In the genomic region with DNA sequence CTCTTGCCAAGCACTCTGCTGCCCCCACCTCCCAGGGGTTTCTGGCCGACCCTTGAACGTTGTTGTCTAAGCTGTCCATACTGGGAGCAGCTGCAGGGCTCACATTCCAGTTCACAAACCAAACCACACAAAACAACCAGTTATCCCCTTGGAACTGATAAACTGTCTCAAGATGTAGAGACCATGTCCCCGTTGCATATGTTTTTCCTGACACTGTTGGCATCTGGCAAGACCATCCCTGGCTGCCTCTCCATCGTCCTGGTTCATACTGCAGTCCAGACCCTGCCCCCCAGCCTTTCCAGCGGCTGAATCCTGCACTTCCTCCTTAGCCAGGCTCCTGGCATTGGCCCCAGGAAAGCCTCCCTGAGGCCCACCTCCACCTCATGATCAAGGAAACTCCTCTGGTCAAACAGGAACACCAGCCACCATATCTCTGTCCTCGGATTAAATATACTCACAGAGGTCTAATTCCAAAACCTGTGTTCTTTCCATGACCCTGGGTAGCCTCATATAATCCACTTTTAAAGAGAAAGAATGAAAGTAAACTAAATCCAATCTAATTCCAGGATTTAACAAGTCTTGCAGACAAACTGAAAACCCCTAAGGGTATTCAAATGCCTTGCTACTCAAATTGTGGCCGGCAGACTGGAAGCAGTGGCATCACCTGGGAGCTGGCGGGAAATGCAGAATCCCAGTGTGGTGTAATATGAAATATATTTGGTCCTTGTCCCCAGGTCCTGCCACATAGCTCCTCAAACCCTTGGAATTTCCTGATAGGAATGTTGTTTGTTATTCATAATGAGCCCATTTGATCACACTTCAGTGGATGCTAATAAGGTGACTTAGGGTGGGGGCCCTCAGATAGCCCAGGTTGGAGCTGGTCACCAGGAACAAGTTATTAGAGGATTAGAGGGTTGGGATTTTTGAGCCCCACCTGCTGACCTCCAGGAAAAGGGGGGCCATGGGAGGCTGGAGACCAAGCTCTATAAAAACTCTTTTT, we compare ENCODE assay signal across 15 cellular contexts. TPM values are rescaled to one million over a fixed set of nuclear protein-coding genes. Genes with fewer than 3 reads are reported as not detected.
"Had no signal": no experiment of that assay in that cellular context is flagged by ENCODE, and none has a peak within 500 bp of the region (broad histone marks: within the 10 kb centered on the region; RNA-seq: fewer than 3 reads in every experiment).

No MANE protein-coding gene starts in this region.

- ATAC-seq: activated CD8-positive, alpha-beta memory T cell treated with anti-CD3 and anti-CD28 coated beads, Interleukin-2, amount 10 ng/mL, durations not matched to agents 7 days and 5 days; activated naive CD8-positive, alpha-beta T cell treated with anti-CD3 and anti-CD28 coated beads, Interleukin-2, amount 50 U/mL, for 24 hours; left ventricle myocardium superior; stimulated activated effector memory CD8-positive, alpha-beta T cell treated with anti-CD3 and anti-CD28 coated beads, Interleukin-12 subunit alpha, Interleukin-12 subunit beta, amount 100 ng/mL, for 72 hours had no signal

- H3K9me3 ChIP-seq: breast epithelium, sigmoid colon, uterus had no signal

- H3K36me3 ChIP-seq: breast epithelium, sigmoid colon, uterus had no signal

- H3K4me3 ChIP-seq: breast epithelium, dorsolateral prefrontal cortex, hepatocyte, sigmoid colon, uterus had no signal

- H3K4me1 ChIP-seq: breast epithelium, sigmoid colon, uterus had no signal

- DNase-seq: activated CD4-positive, alpha-beta memory T cell treated with anti-CD3 and anti-CD28 coated beads for 36 hours; activated CD8-positive, alpha-beta memory T cell treated with anti-CD3 and anti-CD28 coated beads, Interleukin-2, amount 10 ng/mL, durations not matched to agents 7 days and 5 days; activated naive CD4-positive, alpha-beta T cell treated with anti-CD3 and anti-CD28 coated beads for 36 hours; activated naive CD8-positive, alpha-beta T cell treated with anti-CD3 and anti-CD28 coated beads, Interleukin-2, amount 50 U/mL, for 24 hours; activated T-cell treated with anti-CD3 and anti-CD28 coated beads, Interleukin-2, amount 50 U/mL, for 1 hour; dorsolateral prefrontal cortex; kidney glomerular epithelial cell; left ventricle myocardium superior; sigmoid colon; stimulated activated CD4-positive, alpha-beta T cell treated with anti-CD3 and anti-CD28 coated beads, Interleukin-12 subunit alpha, Interleukin-12 subunit beta, amount 100 ng/mL, for 4 hours; uterus had no signal

- H3K27me3 ChIP-seq: breast epithelium, dorsolateral prefrontal cortex, hepatocyte, sigmoid colon, uterus had no signal

- H3K27ac ChIP-seq: breast epithelium, dorsolateral prefrontal cortex, hepatocyte, sigmoid colon, uterus had no signal

RNA-seq across cellular contexts. Expression of a gene that starts 14.2 kb away (rescaled TPM):
- total RNA-seq: T-helper 1 cell treated with Interleukin-12 subunit alpha and Interleukin-12 subunit beta and Interleukin-4 antibody, amounts not matched to agents 30 ng/mL and 1 ng/mL, for 36 hours had no signal
